ENCODE assay signal across 11 cellular contexts in genomic region chr1:197692965-197693364, GRCh38.
DNase-seq lines count a peak whose midpoint lies in the region; ATAC-seq and TF ChIP-seq lines count a peak whose summit lies in the region.
"Had no signal": no experiment of that assay in that cellular context is flagged by ENCODE, and none has a peak within 500 bp of the region (broad histone marks: within the 10 kb centered on the region; RNA-seq: fewer than 3 reads in every experiment).

No MANE protein-coding gene starts in this region.

- H3K27ac Mint-ChIP-seq in chondrocyte (ENCODE audit: unreplicated experiment) (no peak overlapping the region), progenitor cell of endocrine pancreas (no peak overlapping the region)
- H3K27ac Mint-ChIP-seq in stimulated activated effector memory CD8-positive, alpha-beta T cell treated with anti-CD3 and anti-CD28 coated beads, Interleukin-12 subunit alpha, Interleukin-12 subunit beta, amount 100 ng/mL, for 72 hours = no peak overlapping the region
- H3K27ac Mint-ChIP-seq: B cell had no signal

- TF ChIP-seq CTCF in chondrocyte (IDR thresholded peaks at IDR 0.05) (peak; percentile 74), progenitor cell of endocrine pancreas (IDR thresholded peaks at IDR 0.05; ENCODE audit: unreplicated experiment) (peak; percentile 6), omental fat pad (IDR thresholded peaks at IDR 0.05) (no peak)

- H3K27me3 Mint-ChIP-seq in chondrocyte (ENCODE audit: low read depth) = no peaks in the 10 kb centered on the region
- no peaks in the 10 kb centered on the region for H3K27me3 Mint-ChIP-seq in progenitor cell of endocrine pancreas
- H3K27me3 Mint-ChIP-seq: B cell; effector memory CD8-positive, alpha-beta T cell had no signal

- peaks cover 11% of the 10 kb centered on the region for H3K9me3 Mint-ChIP-seq in chondrocyte (ENCODE audit: low read depth)
- H3K9me3 Mint-ChIP-seq in progenitor cell of endocrine pancreas (ENCODE audit: low read depth) = peaks cover 11% of the 10 kb centered on the region
- H3K9me3 Mint-ChIP-seq in stimulated activated effector memory CD8-positive, alpha-beta T cell treated with anti-CD3 and anti-CD28 coated beads, Interleukin-12 subunit alpha, Interleukin-12 subunit beta, amount 100 ng/mL, for 72 hours = peaks cover 6% of the 10 kb centered on the region
- H3K9me3 Mint-ChIP-seq: effector memory CD8-positive, alpha-beta T cell had no signal

- H3K4me3 Mint-ChIP-seq in chondrocyte (ENCODE audit: unreplicated experiment) (no peak overlapping the region), progenitor cell of endocrine pancreas (ENCODE audit: low read depth) (no peak overlapping the region)
- no peak overlapping the region for H3K4me3 Mint-ChIP-seq in stimulated activated effector memory CD8-positive, alpha-beta T cell treated with anti-CD3 and anti-CD28 coated beads, Interleukin-12 subunit alpha, Interleukin-12 subunit beta, amount 100 ng/mL, for 72 hours
- H3K4me3 Mint-ChIP-seq: B cell; effector memory CD8-positive, alpha-beta T cell had no signal

- no peak for ATAC-seq in omental fat pad (ENCODE audit: low FRiP score)
- no peak for ATAC-seq in stimulated activated effector memory CD8-positive, alpha-beta T cell treated with anti-CD3 and anti-CD28 coated beads, Interleukin-12 subunit alpha, Interleukin-12 subunit beta, amount 100 ng/mL, for 72 hours
- ATAC-seq: effector memory CD8-positive, alpha-beta T cell had no signal

- H3K4me1 Mint-ChIP-seq in chondrocyte (ENCODE audit: low read depth) (peaks cover 26% of the 10 kb centered on the region), progenitor cell of endocrine pancreas (ENCODE audit: low read depth) (peaks cover 6% of the 10 kb centered on the region)
- peaks cover 9% of the 10 kb centered on the region for H3K4me1 Mint-ChIP-seq in stimulated activated effector memory CD8-positive, alpha-beta T cell treated with anti-CD3 and anti-CD28 coated beads, Interleukin-12 subunit alpha, Interleukin-12 subunit beta, amount 100 ng/mL, for 72 hours

- DNase-seq in NCI-H345 (lab: John Stamatoyannopoulos, UW) (peak; percentile 11), NCI-H345 treated with DMSO at 0.1 percent for 48 hours (lab: John Stamatoyannopoulos, UW; ENCODE audit: unreplicated experiment) (no peak), LHCN-M2 (ENCODE audit: low read depth) (peak; percentile 30), chondrocyte (ENCODE audit: low spot score) (no peak), progenitor cell of endocrine pancreas (ENCODE audit: low spot score, unreplicated experiment) (no peak), omental fat pad (ENCODE audit: low spot score) (no peak)
- no peak for DNase-seq in stimulated activated effector memory CD8-positive, alpha-beta T cell treated with anti-CD3 and anti-CD28 coated beads, Interleukin-12 subunit alpha, Interleukin-12 subunit beta, amount 100 ng/mL, for 72 hours (ENCODE audit: low spot score in 2 of 2)
- DNase-seq in stimulated activated CD4-positive, alpha-beta T cell treated with anti-CD3 and anti-CD28 coated beads, Interleukin-15, amount 100 ng/mL, for 24 hours = no peak
- DNase-seq: effector memory CD8-positive, alpha-beta T cell; NCI-H1694 treated with DMSO at 0.1 percent for 48 hours had no signal

- H3K36me3 Mint-ChIP-seq in chondrocyte (ENCODE audit: low read depth) (peaks cover 14% of the 10 kb centered on the region), progenitor cell of endocrine pancreas (ENCODE audit: insufficient read depth) (peaks cover 13% of the 10 kb centered on the region)
- H3K36me3 Mint-ChIP-seq in stimulated activated effector memory CD8-positive, alpha-beta T cell treated with anti-CD3 and anti-CD28 coated beads, Interleukin-12 subunit alpha, Interleukin-12 subunit beta, amount 100 ng/mL, for 72 hours = no peaks in the 10 kb centered on the region

Comparison
In these comparisons a context has a peak if more than half of its experiments do, and no peak if none do; other contexts are left out.
1. DNase-seq: peak in NCI-H345 (single experiment) and LHCN-M2 (single experiment); none in NCI-H345 treated with DMSO at 0.1 percent for 48 hours (single experiment), chondrocyte (single experiment), progenitor cell of endocrine pancreas (single experiment), omental fat pad (single experiment), stimulated activated effector memory CD8-positive, alpha-beta T cell treated with anti-CD3 and anti-CD28 coated beads, Interleukin-12 subunit alpha, Interleukin-12 subunit beta, amount 100 ng/mL, for 72 hours (0 of 2) and stimulated activated CD4-positive, alpha-beta T cell treated with anti-CD3 and anti-CD28 coated beads, Interleukin-15, amount 100 ng/mL, for 24 hours (single experiment).
2. CTCF ChIP-seq: peak in chondrocyte (single experiment) and progenitor cell of endocrine pancreas (single experiment); none in omental fat pad (0 of 3).